Comparison of ENCODE assay signal across 1 cellular context in genomic region chr4:189940178-189941004, GRCh38.
TF ChIP-seq lines count a peak whose summit lies in the region.

TSS of gene FRG1 (plus strand) at chr4:189940872. CDS start at chr4:189941010, 138 bp downstream.

TF ChIP-seq in H1, 55 proteins besides CTCF, POLR2A, EP300 and RAD21 (continued from another document):
- no peak for TF ChIP-seq CHD7 (IDR thresholded peaks at IDR 0.05; ENCODE audit: insufficient replicate concordance, low read length)
- TF ChIP-seq RXRA (IDR thresholded peaks at IDR 0.05; ENCODE audit: insufficient read depth, low read depth, low read length), result no peak
- TF ChIP-seq SP2 (IDR thresholded peaks at IDR 0.05; ENCODE audit: low read length), result no peak
- TF ChIP-seq ASH2L (IDR thresholded peaks at IDR 0.05; ENCODE audit: low read length), result peak; percentile 87
- TF ChIP-seq KDM1A (IDR thresholded peaks at IDR 0.05; ENCODE audit: borderline replicate concordance, low read length), result no peak
- TF ChIP-seq SIX5 (IDR thresholded peaks at IDR 0.05; ENCODE audit: low read depth, low read length), result no peak; the same call in 1 of the 2 replicates
- no peak for TF ChIP-seq SP4 (IDR thresholded peaks at IDR 0.05; ENCODE audit: low read length)
- no peak for TF ChIP-seq CBX5 (IDR thresholded peaks at IDR 0.05; ENCODE audit: low read depth, low read length)
- TF ChIP-seq MAX (IDR thresholded peaks at IDR 0.05), result peak; percentile 77
- peak in 1 of 2 experiments; percentile 88; a peak in 2 of 4 replicates for TF ChIP-seq HDAC2 (IDR thresholded peaks at IDR 0.05; ENCODE audit: borderline replicate concordance in 1 of 2, low read depth in 2 of 2, low read length in 2 of 2)
- TF ChIP-seq RNF2 (IDR thresholded peaks at IDR 0.05; ENCODE audit: borderline replicate concordance, low read depth, low read length, missing control alignments, poor library complexity, severe bottlenecking), result no peak
- no peak for TF ChIP-seq TEAD4 (IDR thresholded peaks at IDR 0.05; ENCODE audit: low read depth, low read length)
- TF ChIP-seq BCL11A (IDR thresholded peaks at IDR 0.05; ENCODE audit: low read depth in 2 of 2, low read length in 2 of 2), result no peak
- no peak for TF ChIP-seq NRF1 (IDR thresholded peaks at IDR 0.05; ENCODE audit: low read depth, low read length)
- TF ChIP-seq CTBP2 (IDR thresholded peaks at IDR 0.05; ENCODE audit: borderline replicate concordance, insufficient read depth, insufficient read length, low read length), result no peak
- no peak for TF ChIP-seq CBX8 (IDR thresholded peaks at IDR 0.05; ENCODE audit: borderline replicate concordance, low read depth, low read length)
- peak; percentile 55; the same call in 1 of the 2 replicates for TF ChIP-seq YY1 (IDR thresholded peaks at IDR 0.05; ENCODE audit: low read depth, low read length)
- TF ChIP-seq ATF2 (IDR thresholded peaks at IDR 0.05; ENCODE audit: low read length), result no peak
- TF ChIP-seq SAP30 (IDR thresholded peaks at IDR 0.05; ENCODE audit: insufficient read depth, insufficient replicate concordance, low read length), result peak; percentile 93
- no peak for TF ChIP-seq ATF3 (IDR thresholded peaks at IDR 0.05; ENCODE audit: insufficient read depth, low read depth, low read length)
- TF ChIP-seq SP1 (IDR thresholded peaks at IDR 0.05; ENCODE audit: low read depth, low read length), result peak; percentile 81
- TF ChIP-seq GABPA (IDR thresholded peaks at IDR 0.05; ENCODE audit: borderline replicate concordance, insufficient read depth, low read length), result no peak
- no peak for TF ChIP-seq ZNF274 (IDR thresholded peaks at IDR 0.05; ENCODE audit: borderline replicate concordance, extremely low read depth, low read length)
- no peak for TF ChIP-seq CHD2 (IDR thresholded peaks at IDR 0.05; ENCODE audit: low read length)
- peak; percentile 64 for TF ChIP-seq TAF7 (optimal IDR thresholded peaks at IDR 0.05; ENCODE audit: borderline replicate concordance, low read depth, low read length)
- no peak for TF ChIP-seq TCF12 (IDR thresholded peaks at IDR 0.05; ENCODE audit: low read depth, low read length)
- TF ChIP-seq KDM5A (IDR thresholded peaks at IDR 0.05; ENCODE audit: low read length), result no peak
- TF ChIP-seq CHD1 (IDR thresholded peaks at IDR 0.05; ENCODE audit: low read depth, low read length), result no peak
- no peak for TF ChIP-seq EZH2 (IDR thresholded peaks at IDR 0.05; ENCODE audit: low read depth, low read length, severe bottlenecking)
- no peak; the same call in 1 of the 2 replicates for TF ChIP-seq MAFK (IDR thresholded peaks at IDR 0.05; ENCODE audit: low read depth, low read length)
- TF ChIP-seq BRCA1 (IDR thresholded peaks at IDR 0.05; ENCODE audit: low read depth, low read length), result no peak
- TF ChIP-seq USF2 (IDR thresholded peaks at IDR 0.05; ENCODE audit: low read length), result no peak
- TF ChIP-seq TAF1 (IDR thresholded peaks at IDR 0.05; ENCODE audit: low read depth, low read length), result peak; percentile 82
- TF ChIP-seq GTF2F1 (IDR thresholded peaks at IDR 0.05; ENCODE audit: borderline replicate concordance, low read depth, low read length), result no peak
- TF ChIP-seq EGR1 (IDR thresholded peaks at IDR 0.05; ENCODE audit: borderline replicate concordance, low read depth, low read length), result peak; percentile 46; the same call in 1 of the 2 replicates
- no peak for TF ChIP-seq SUZ12 (IDR thresholded peaks at IDR 0.05; ENCODE audit: low read length)
